ENCODE assay signal across 9 cellular contexts in the genomic region with DNA sequence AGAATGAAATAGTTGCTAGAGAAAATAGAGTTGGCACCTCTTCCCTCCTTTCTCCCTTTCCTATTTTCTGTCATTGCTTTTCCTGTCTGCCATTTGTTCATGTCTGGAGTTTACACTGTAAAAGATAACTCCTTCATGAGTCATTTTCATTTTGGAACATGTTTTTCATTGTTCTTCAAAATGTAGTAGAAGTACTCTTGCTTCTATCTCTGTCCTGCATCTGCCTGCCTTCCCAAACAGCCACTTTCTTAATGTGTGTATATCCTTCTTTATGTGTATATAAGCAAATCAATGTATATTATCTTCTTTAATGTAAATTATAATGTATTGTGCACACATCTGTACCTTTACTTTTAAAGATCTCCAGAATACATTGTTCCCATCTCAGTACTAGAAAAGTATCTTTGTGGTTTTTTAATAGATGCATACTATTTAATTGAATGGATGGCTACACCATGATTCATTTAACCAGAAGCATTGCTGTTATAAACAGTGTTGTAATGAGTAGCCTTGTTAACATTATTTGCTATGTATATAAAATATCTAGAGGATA. TPM values are rescaled to one million over a fixed set of nuclear protein-coding genes. Genes with fewer than 3 reads are reported as not detected.
DNase-seq lines count a peak whose midpoint lies in the region; ATAC-seq and TF ChIP-seq lines count a peak whose summit lies in the region.
"Had no signal": no experiment of that assay in that cellular context is flagged by ENCODE, and none has a peak within 500 bp of the region (broad histone marks: within the 10 kb centered on the region; RNA-seq: fewer than 3 reads in every experiment).

No MANE protein-coding gene starts in this region.

- POLR2A ChIA-PET in activated CD4-positive, alpha-beta memory T cell treated with anti-CD3 and anti-CD28 coated beads for 36 hours (lab: Charles Lee): no interaction called here
- POLR2A ChIA-PET in activated CD4-positive, alpha-beta memory T cell treated with anti-CD3 and anti-CD28 coated beads, Interleukin-2, amount 10 ng/mL, durations not matched to agents 7 days and 5 days (lab: Charles Lee): no interaction called here

- H3K36me3 Mint-ChIP-seq in activated CD4-positive, alpha-beta memory T cell treated with anti-CD3 and anti-CD28 coated beads for 36 hours: peaks cover under 1% of the 10 kb centered on the region
- H3K36me3 Mint-ChIP-seq in activated CD4-positive, alpha-beta memory T cell treated with anti-CD3 and anti-CD28 coated beads, Interleukin-2, amount 10 ng/mL, durations not matched to agents 7 days and 5 days (ENCODE audit: low read depth): peaks cover 6% of the 10 kb centered on the region
- H3K36me3 Mint-ChIP-seq in nephron progenitor cell (ENCODE audit: low read depth): peaks cover 48% of the 10 kb centered on the region
- peaks cover 14 to 26% of the 10 kb centered on the region in 2 donors for H3K36me3 Mint-ChIP-seq in stimulated activated naive B cell treated with anti-CD40 and anti-IgM and Interleukin-4, amounts not matched to agents 10 μg/mL and 1 μg/mL and 100 μg/mL, for 72 hours

- H3K9me3 Mint-ChIP-seq in activated CD4-positive, alpha-beta memory T cell treated with anti-CD3 and anti-CD28 coated beads for 36 hours: no peaks in the 10 kb centered on the region
- H3K9me3 Mint-ChIP-seq in activated CD4-positive, alpha-beta memory T cell treated with anti-CD3 and anti-CD28 coated beads, Interleukin-2, amount 10 ng/mL, durations not matched to agents 7 days and 5 days: no peaks in the 10 kb centered on the region
- H3K9me3 Mint-ChIP-seq in nephron progenitor cell: no peaks in the 10 kb centered on the region
- H3K9me3 Mint-ChIP-seq in stimulated activated naive B cell treated with anti-CD40 and anti-IgM and Interleukin-4, amounts not matched to agents 10 μg/mL and 1 μg/mL and 100 μg/mL, for 72 hours: no peaks in the 10 kb centered on the region

- no peaks in the 10 kb centered on the region for H3K27me3 Mint-ChIP-seq in activated CD4-positive, alpha-beta memory T cell treated with anti-CD3 and anti-CD28 coated beads for 36 hours
- no peaks in the 10 kb centered on the region for H3K27me3 Mint-ChIP-seq in activated CD4-positive, alpha-beta memory T cell treated with anti-CD3 and anti-CD28 coated beads, Interleukin-2, amount 10 ng/mL, durations not matched to agents 7 days and 5 days
- no peaks in the 10 kb centered on the region for H3K27me3 Mint-ChIP-seq in nephron progenitor cell (ENCODE audit: low read depth, poor library complexity)
- H3K27me3 Mint-ChIP-seq in stimulated activated naive B cell treated with anti-CD40 and anti-IgM and Interleukin-4, amounts not matched to agents 10 μg/mL and 1 μg/mL and 100 μg/mL, for 72 hours: no peaks in the 10 kb centered on the region

- intact Hi-C loops in activated CD4-positive, alpha-beta memory T cell treated with anti-CD3 and anti-CD28 coated beads for 36 hours (cut with micrococcal nuclease): no loop called here

- DNase-seq in activated CD4-positive, alpha-beta memory T cell treated with anti-CD3 and anti-CD28 coated beads for 36 hours: no peak
- DNase-seq in activated CD4-positive, alpha-beta memory T cell treated with anti-CD3 and anti-CD28 coated beads, Interleukin-2, amount 10 ng/mL, durations not matched to agents 7 days and 5 days: no peak
- DNase-seq in RPMI7951 (ENCODE audit: low read depth): peak; percentile 70
- DNase-seq in erythroblast (lab: John Stamatoyannopoulos, UW): peak; percentile 53 to 55
- DNase-seq in skeletal muscle cell (ENCODE audit: low read depth): peak; percentile 36
- no peak for DNase-seq in NCI-H1092 treated with DMSO at 0.1 percent for 48 hours (lab: John Stamatoyannopoulos, UW)
- no peak for DNase-seq in nephron progenitor cell
- DNase-seq in stimulated activated naive B cell treated with anti-CD40 and anti-IgM and Interleukin-4, amounts not matched to agents 10 μg/mL and 1 μg/mL and 100 μg/mL, for 72 hours: no peak
- DNase-seq: NCI-H2029 had no signal

- peaks cover 34% of the 10 kb centered on the region for H3K4me1 Mint-ChIP-seq in activated CD4-positive, alpha-beta memory T cell treated with anti-CD3 and anti-CD28 coated beads for 36 hours (ENCODE audit: low read depth)
- H3K4me1 Mint-ChIP-seq in activated CD4-positive, alpha-beta memory T cell treated with anti-CD3 and anti-CD28 coated beads, Interleukin-2, amount 10 ng/mL, durations not matched to agents 7 days and 5 days: peaks cover 9% of the 10 kb centered on the region
- peaks cover 17% of the 10 kb centered on the region for H3K4me1 Mint-ChIP-seq in nephron progenitor cell
- H3K4me1 Mint-ChIP-seq in stimulated activated naive B cell treated with anti-CD40 and anti-IgM and Interleukin-4, amounts not matched to agents 10 μg/mL and 1 μg/mL and 100 μg/mL, for 72 hours: peaks cover 18 to 28% of the 10 kb centered on the region in 2 donors

- no peak for ATAC-seq in stimulated activated naive B cell treated with anti-CD40 and anti-IgM and Interleukin-4, amounts not matched to agents 10 μg/mL and 1 μg/mL and 100 μg/mL, for 72 hours (replicated peaks)

- H3K4me3 ChIP-seq in skeletal muscle cell (ENCODE audit: low read depth, low read length): no peak overlapping the region

- H3K4me3 Mint-ChIP-seq in activated CD4-positive, alpha-beta memory T cell treated with anti-CD3 and anti-CD28 coated beads for 36 hours: no peak overlapping the region
- H3K4me3 Mint-ChIP-seq in activated CD4-positive, alpha-beta memory T cell treated with anti-CD3 and anti-CD28 coated beads, Interleukin-2, amount 10 ng/mL, durations not matched to agents 7 days and 5 days: no peak overlapping the region
- no peak overlapping the region for H3K4me3 Mint-ChIP-seq in nephron progenitor cell
- no peak overlapping the region for H3K4me3 Mint-ChIP-seq in stimulated activated naive B cell treated with anti-CD40 and anti-IgM and Interleukin-4, amounts not matched to agents 10 μg/mL and 1 μg/mL and 100 μg/mL, for 72 hours

- CTCF ChIA-PET in activated CD4-positive, alpha-beta memory T cell treated with anti-CD3 and anti-CD28 coated beads for 36 hours (lab: Charles Lee): no interaction called here
- CTCF ChIA-PET in activated CD4-positive, alpha-beta memory T cell treated with anti-CD3 and anti-CD28 coated beads, Interleukin-2, amount 10 ng/mL, durations not matched to agents 7 days and 5 days (lab: Charles Lee): no interaction called here

- H3K27ac Mint-ChIP-seq in activated CD4-positive, alpha-beta memory T cell treated with anti-CD3 and anti-CD28 coated beads for 36 hours: peak overlapping the region; percentile 15
- H3K27ac Mint-ChIP-seq in activated CD4-positive, alpha-beta memory T cell treated with anti-CD3 and anti-CD28 coated beads, Interleukin-2, amount 10 ng/mL, durations not matched to agents 7 days and 5 days: no peak overlapping the region
- no peak overlapping the region for H3K27ac Mint-ChIP-seq in nephron progenitor cell
- H3K27ac Mint-ChIP-seq in stimulated activated naive B cell treated with anti-CD40 and anti-IgM and Interleukin-4, amounts not matched to agents 10 μg/mL and 1 μg/mL and 100 μg/mL, for 72 hours: no peak overlapping the region

- TF ChIP-seq CTCF in nephron progenitor cell (IDR thresholded peaks at IDR 0.05): no peak

- no peak for TF ChIP-seq POLR2A in erythroblast (IDR thresholded peaks at IDR 0.05; ENCODE audit: low read length)

RNA-seq across cellular contexts. Expression of a gene that starts 41.1 kb away (rescaled TPM):
- total RNA-seq in activated CD4-positive, alpha-beta memory T cell treated with anti-CD3 and anti-CD28 coated beads for 36 hours: 10 to 100 TPM; 12.3 to 13.7 TPM
- total RNA-seq in activated CD4-positive, alpha-beta memory T cell treated with anti-CD3 and anti-CD28 coated beads, Interleukin-2, amount 10 ng/mL, durations not matched to agents 7 days and 5 days: 10 to 100 TPM; 13.9 to 15.0 TPM
- 6.2 and 8.9 TPM in 2 replicates for total RNA-seq in RPMI7951 (2014; rRNA removed; shearing (Covaris generic))

Comparison
In these comparisons a context has a peak if more than half of its experiments do, and no peak if none do; other contexts are left out.
1. DNase-seq: peak in RPMI7951 (single experiment), erythroblast (2 of 2) and skeletal muscle cell (single experiment); none in activated CD4-positive, alpha-beta memory T cell treated with anti-CD3 and anti-CD28 coated beads for 36 hours (single experiment), activated CD4-positive, alpha-beta memory T cell treated with anti-CD3 and anti-CD28 coated beads, Interleukin-2, amount 10 ng/mL, durations not matched to agents 7 days and 5 days (single experiment), NCI-H1092 treated with DMSO at 0.1 percent for 48 hours (single experiment), nephron progenitor cell (single experiment) and stimulated activated naive B cell treated with anti-CD40 and anti-IgM and Interleukin-4, amounts not matched to agents 10 μg/mL and 1 μg/mL and 100 μg/mL, for 72 hours (single experiment).